Comparison of ENCODE assay signal across 32 cellular contexts in the genomic region with DNA sequence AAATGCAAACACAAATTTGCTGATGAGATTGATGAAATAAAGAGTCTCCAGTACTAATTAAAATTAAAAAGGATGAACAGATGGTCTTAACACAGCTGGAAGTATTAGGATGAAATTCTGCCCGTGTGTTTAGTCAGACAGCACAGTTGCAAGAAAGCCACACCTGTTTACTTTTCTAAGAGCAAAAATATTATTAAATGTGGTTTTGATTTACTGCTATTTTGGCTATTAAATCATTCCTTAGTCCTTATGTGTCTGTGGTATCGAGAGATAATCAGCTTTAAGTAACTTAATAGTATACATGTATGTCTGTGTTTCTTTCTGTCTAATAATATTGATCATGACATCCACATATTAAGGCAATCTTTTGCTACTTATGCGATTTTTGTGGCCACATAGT.
"Had no signal": no experiment of that assay in that cellular context is flagged by ENCODE, and none has a peak within 500 bp of the region (broad histone marks: within the 10 kb centered on the region; RNA-seq: fewer than 3 reads in every experiment).

No MANE protein-coding gene starts in this region.

- H3K4me3 ChIP-seq: ascending aorta, body of pancreas, K562, Peyer's patch, SJCRH30 had no signal

- H3K27ac ChIP-seq: ascending aorta, body of pancreas, Peyer's patch, RWPE1, SJCRH30 had no signal

- H3K9me3 ChIP-seq: ascending aorta, body of pancreas, Peyer's patch, SJCRH30 had no signal

- H3K9me3 Mint-ChIP-seq: activated CD4-positive, alpha-beta T cell treated with anti-CD3 and anti-CD28 coated beads, Interleukin-2, amount 10 ng/mL, durations not matched to agents 24 days and 14 days; activated T-helper 1 cell treated with anti-CD3 and anti-CD28 coated beads, Interleukin-12 subunit alpha, Interleukin-12 subunit beta, Interleukin-2, Interleukin-4 antibody, amounts not matched to agents 30 ng/mL and 10 ng/mL and 1 ng/mL, durations not matched to agents 14 hours and 24 hours and 36 hours; T-helper 1 cell treated with Interleukin-12 subunit alpha and Interleukin-12 subunit beta and Interleukin-4 antibody, amounts not matched to agents 30 μg/mL and 1 μg/mL, for 36 hours had no signal

- H3K27ac Mint-ChIP-seq: activated CD4-positive, alpha-beta T cell treated with anti-CD3 and anti-CD28 coated beads, Interleukin-2, amount 10 ng/mL, durations not matched to agents 24 days and 14 days; activated CD8-positive, alpha-beta memory T cell treated with anti-CD3 and anti-CD28 coated beads, Interleukin-2, amount 10 ng/mL, durations not matched to agents 7 days and 5 days; activated naive CD4-positive, alpha-beta T cell treated with anti-CD3 and anti-CD28 coated beads, Interleukin-2, amount 50 U/mL, for 72 hours; activated naive CD8-positive, alpha-beta T cell treated with anti-CD3 and anti-CD28 coated beads, Interleukin-2, amount 50 U/mL, for 24 hours; activated T-cell treated with anti-CD3 and anti-CD28 coated beads, Interleukin-2, amount 50 U/mL, for 24 hours; activated T-helper 1 cell treated with anti-CD3 and anti-CD28 coated beads, Interleukin-12 subunit alpha, Interleukin-12 subunit beta, Interleukin-2, Interleukin-4 antibody, amounts not matched to agents 30 ng/mL and 10 ng/mL and 1 ng/mL, durations not matched to agents 14 hours and 24 hours and 36 hours; T-helper 1 cell treated with Interleukin-12 subunit alpha and Interleukin-12 subunit beta and Interleukin-4 antibody, amounts not matched to agents 30 μg/mL and 1 μg/mL, for 36 hours; WTC11 had no signal

- H3K27me3 Mint-ChIP-seq: activated CD4-positive, alpha-beta T cell treated with anti-CD3 and anti-CD28 coated beads, Interleukin-2, amount 10 ng/mL, durations not matched to agents 24 days and 14 days; activated CD8-positive, alpha-beta memory T cell treated with anti-CD3 and anti-CD28 coated beads, Interleukin-2, amount 10 ng/mL, durations not matched to agents 7 days and 5 days; activated naive CD8-positive, alpha-beta T cell treated with anti-CD3 and anti-CD28 coated beads, Interleukin-2, amount 50 U/mL, for 24 hours had no signal

- H3K4me3 Mint-ChIP-seq: activated CD4-positive, alpha-beta T cell treated with anti-CD3 and anti-CD28 coated beads, Interleukin-2, amount 10 ng/mL, durations not matched to agents 24 days and 14 days; activated CD8-positive, alpha-beta memory T cell treated with anti-CD3 and anti-CD28 coated beads, Interleukin-2, amount 10 ng/mL, durations not matched to agents 7 days and 5 days; activated naive CD8-positive, alpha-beta T cell treated with anti-CD3 and anti-CD28 coated beads, Interleukin-2, amount 50 U/mL, for 24 hours; activated T-cell treated with anti-CD3 and anti-CD28 coated beads, Interleukin-2, amount 50 U/mL, for 24 hours; activated T-helper 1 cell treated with anti-CD3 and anti-CD28 coated beads, Interleukin-12 subunit alpha, Interleukin-12 subunit beta, Interleukin-2, Interleukin-4 antibody, amounts not matched to agents 30 ng/mL and 10 ng/mL and 1 ng/mL, durations not matched to agents 14 hours and 24 hours and 36 hours; T-helper 1 cell treated with Interleukin-12 subunit alpha and Interleukin-12 subunit beta and Interleukin-4 antibody, amounts not matched to agents 30 μg/mL and 1 μg/mL, for 36 hours; WTC11 had no signal

- H3K4me1 Mint-ChIP-seq: activated CD4-positive, alpha-beta T cell treated with anti-CD3 and anti-CD28 coated beads, Interleukin-2, amount 10 ng/mL, durations not matched to agents 24 days and 14 days; activated CD8-positive, alpha-beta memory T cell treated with anti-CD3 and anti-CD28 coated beads, Interleukin-2, amount 10 ng/mL, durations not matched to agents 7 days and 5 days; activated naive CD8-positive, alpha-beta T cell treated with anti-CD3 and anti-CD28 coated beads, Interleukin-2, amount 50 U/mL, for 24 hours had no signal

- FAIRE-seq: bronchial epithelial cell, K562 had no signal

- H3K36me3 ChIP-seq: ascending aorta, Peyer's patch, SJCRH30 had no signal

- H3K36me3 Mint-ChIP-seq: activated CD8-positive, alpha-beta memory T cell treated with anti-CD3 and anti-CD28 coated beads, Interleukin-2, amount 10 ng/mL, durations not matched to agents 7 days and 5 days; WTC11 had no signal

- H3K4me1 ChIP-seq: ascending aorta, body of pancreas, Peyer's patch, SJCRH30 had no signal

- H3K27me3 ChIP-seq: ascending aorta, body of pancreas, Peyer's patch, SJCRH30 had no signal

- DNase-seq: activated CD4-positive, alpha-beta T cell treated with anti-CD3 and anti-CD28 coated beads, Interleukin-2, amount 10 ng/mL, durations not matched to agents 24 days and 14 days; activated CD4-positive, alpha-beta T cell treated with anti-CD3 and anti-CD28 coated beads, Interleukin-2, amount 50 U/mL, for 48 hours; activated CD4-positive, CD25-positive, alpha-beta regulatory T cell treated with anti-CD3 and anti-CD28 coated beads, Interleukin-2, amount 50 U/mL, for 72 hours; activated CD8-positive, alpha-beta memory T cell treated with anti-CD3 and anti-CD28 coated beads, Interleukin-2, amount 10 ng/mL, durations not matched to agents 7 days and 5 days; activated effector memory CD4-positive, alpha-beta T cell treated with Interleukin-2 at 50 U/mL for 16 hours; activated naive CD4-positive, alpha-beta T cell; activated naive CD8-positive, alpha-beta T cell treated with anti-CD3 and anti-CD28 coated beads, Interleukin-2, amount 50 U/mL, for 24 hours; activated T-cell treated with anti-CD3 and anti-CD28 coated beads, Interleukin-2, amount 50 U/mL, for 24 hours; amniotic stem cell; body of pancreas; central memory CD4-positive, alpha-beta T cell; cortex of kidney; Karpas-422; NCI-H1105 treated with DMSO at 0.1 percent for 48 hours; NCI-H1436 treated with DMSO at 0.1 percent for 48 hours; NCI-H2029; NCI-H2107; NCI-H446; NCI-H526 treated with DMSO at 0.1 percent for 48 hours; OCI-M1; Peyer's patch; Right ventricle myocardium superior; SW 1271 had no signal
